In the genomic region with DNA sequence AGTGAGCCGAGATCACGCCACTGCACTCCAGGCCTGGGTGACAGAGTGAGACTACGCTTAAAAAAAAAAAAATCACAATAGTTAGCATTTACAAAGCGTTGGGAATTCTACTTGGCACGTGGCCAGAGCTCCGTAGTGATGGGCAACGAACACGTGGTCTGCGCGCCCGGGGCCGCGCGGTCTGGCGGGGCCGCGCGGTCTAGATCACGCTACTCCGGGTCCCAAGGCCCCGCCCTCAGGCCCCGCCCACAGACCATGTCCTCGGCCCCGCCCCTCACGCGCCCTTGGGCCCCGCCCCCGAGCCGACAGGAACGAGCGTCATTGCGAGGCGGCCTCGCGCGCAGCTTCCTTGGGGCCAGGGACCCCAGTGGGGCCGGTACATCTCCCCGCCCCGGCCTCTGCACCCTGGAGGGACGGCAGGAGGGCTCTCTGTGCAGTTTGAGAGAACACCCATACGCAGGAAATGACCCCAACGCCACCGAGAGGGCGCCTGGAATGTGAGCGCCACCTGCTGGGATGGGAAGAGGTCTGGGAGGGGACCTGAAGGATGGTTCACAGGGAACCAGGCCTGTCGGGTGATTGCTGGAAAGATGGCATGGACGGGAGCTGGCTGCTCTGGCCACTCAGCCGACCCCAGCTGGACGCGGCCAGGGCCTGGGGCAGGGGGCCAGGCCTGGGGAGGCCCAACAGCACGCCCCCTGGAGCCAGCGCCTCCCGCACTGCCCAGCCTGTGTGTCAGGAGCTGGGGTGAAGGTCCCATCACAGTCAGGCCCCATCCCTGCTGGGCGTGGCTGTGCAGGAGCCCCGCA, we compare ENCODE assay signal across 1 cellular context.
TF ChIP-seq lines count a peak whose summit lies in the region.

No MANE protein-coding gene starts in this region.

TF ChIP-seq in K562, 482 proteins besides CTCF, POLR2A, EP300 and RAD21 (continues in another document):
- TF ChIP-seq THRAP3 (IDR thresholded peaks at IDR 0.05; ENCODE audit: borderline replicate concordance) (no peak), SLC30A9 (CRISPR knock-in tag; IDR thresholded peaks at IDR 0.05) (no peak), POLR2H (tag; IDR thresholded peaks at IDR 0.05; ENCODE audit: low read depth) (no peak), PHTF2 (CRISPR knock-in tag; IDR thresholded peaks at IDR 0.05) (no peak), KLF13 (tag; IDR thresholded peaks at IDR 0.05; ENCODE audit: borderline replicate concordance, low read depth) (no peak), CHD2 (IDR thresholded peaks at IDR 0.05; ENCODE audit: low read depth, low read length) (0 out of 2 replicates have a peak, but pooled peaks have one; percentile 16), ZNF143 (CRISPR knock-in tag; IDR thresholded peaks at IDR 0.05) (no peak; the same call in 1 of the 2 replicates), ZNF583 (CRISPR knock-in tag; IDR thresholded peaks at IDR 0.05) (no peak), RBM39 (optimal IDR thresholded peaks at IDR 0.05; ENCODE audit: low read depth, low read length) (no peak), ZNF239 (CRISPR knock-in tag; IDR thresholded peaks at IDR 0.05) (no peak), NCOA2 (IDR thresholded peaks at IDR 0.05; ENCODE audit: partially characterized antibody in 2 of 2) (no peak), BRCA1 (IDR thresholded peaks at IDR 0.05) (no peak), BRCA1 (CRISPR knock-in tag; IDR thresholded peaks at IDR 0.05) (no peak), CREB1 (IDR thresholded peaks at IDR 0.05) (peak; percentile 67), CREB1 (CRISPR knock-in tag; IDR thresholded peaks at IDR 0.05) (peak; percentile 83), MYBL2 (IDR thresholded peaks at IDR 0.05; ENCODE audit: low read depth) (no peak), MYBL2 (CRISPR knock-in tag; IDR thresholded peaks at IDR 0.05; ENCODE audit: borderline replicate concordance) (no peak), NR2C2 (CRISPR knock-in tag; IDR thresholded peaks at IDR 0.05) (no peak), NR2C2 (tag; IDR thresholded peaks at IDR 0.05) (peak; percentile 89), CAMTA2 (CRISPR knock-in tag; conservative IDR thresholded peaks at IDR 0.05) (no peak), RBBP5 (IDR thresholded peaks at IDR 0.05; ENCODE audit: borderline replicate concordance, insufficient read depth, low read length, poor library complexity, severe bottlenecking) (peak; percentile 49), ZNF589 (CRISPR knock-in tag; IDR thresholded peaks at IDR 0.05; ENCODE audit: low read depth) (no peak), TSC22D4 (tag; IDR thresholded peaks at IDR 0.05) (no peak), CBFB (CRISPR knock-in tag; IDR thresholded peaks at IDR 0.05) (no peak), NONO (IDR thresholded peaks at IDR 0.05; ENCODE audit: low read depth in 2 of 2, low read length in 1 of 2) (0 out of 4 replicates have a peak, but pooled peaks of 1 of the 2 experiments have one; percentile 7), MEIS2 (IDR thresholded peaks at IDR 0.05; ENCODE audit: partially characterized antibody) (no peak), RAD51 (IDR thresholded peaks at IDR 0.05; ENCODE audit: borderline replicate concordance, low read depth) (peak; percentile 84), BACH1 (tag; IDR thresholded peaks at IDR 0.05) (no peak), RB1 (IDR thresholded peaks at IDR 0.05; ENCODE audit: low read depth) (peak; percentile 75), ZKSCAN1 (IDR thresholded peaks at IDR 0.05; ENCODE audit: low read depth, low read length) (no peak), MECOM (CRISPR knock-in tag; IDR thresholded peaks at IDR 0.05) (no peak), ZNF121 (CRISPR knock-in tag; conservative IDR thresholded peaks at IDR 0.05) (peak; percentile 42), HEY1 (CRISPR knock-in tag; IDR thresholded peaks at IDR 0.05; ENCODE audit: borderline replicate concordance) (no peak), BRF1 (IDR thresholded peaks at IDR 0.05; ENCODE audit: borderline replicate concordance, extremely low read depth, insufficient read length) (no peak), MCM3 (IDR thresholded peaks at IDR 0.05) (no peak), STAT5A (IDR thresholded peaks at IDR 0.05; ENCODE audit: borderline replicate concordance, low read length) (no peak), RFX5 (IDR thresholded peaks at IDR 0.05; ENCODE audit: low read depth, low read length) (no peak), ZNF133 (CRISPR knock-in tag; IDR thresholded peaks at IDR 0.05) (no peak), U2AF1 (optimal IDR thresholded peaks at IDR 0.05; ENCODE audit: low read depth, low read length) (no peak), SMARCB1 (IDR thresholded peaks at IDR 0.05; ENCODE audit: insufficient read length, low read depth) (no peak), TAF7 (tag; IDR thresholded peaks at IDR 0.05) (0 out of 2 replicates have a peak, but pooled peaks have one; percentile 52), XRCC5 (IDR thresholded peaks at IDR 0.05; ENCODE audit: low read depth, low read length) (peak; percentile 70; the same call in 1 of the 2 replicates)
- TF ChIP-seq, protein P1, sequence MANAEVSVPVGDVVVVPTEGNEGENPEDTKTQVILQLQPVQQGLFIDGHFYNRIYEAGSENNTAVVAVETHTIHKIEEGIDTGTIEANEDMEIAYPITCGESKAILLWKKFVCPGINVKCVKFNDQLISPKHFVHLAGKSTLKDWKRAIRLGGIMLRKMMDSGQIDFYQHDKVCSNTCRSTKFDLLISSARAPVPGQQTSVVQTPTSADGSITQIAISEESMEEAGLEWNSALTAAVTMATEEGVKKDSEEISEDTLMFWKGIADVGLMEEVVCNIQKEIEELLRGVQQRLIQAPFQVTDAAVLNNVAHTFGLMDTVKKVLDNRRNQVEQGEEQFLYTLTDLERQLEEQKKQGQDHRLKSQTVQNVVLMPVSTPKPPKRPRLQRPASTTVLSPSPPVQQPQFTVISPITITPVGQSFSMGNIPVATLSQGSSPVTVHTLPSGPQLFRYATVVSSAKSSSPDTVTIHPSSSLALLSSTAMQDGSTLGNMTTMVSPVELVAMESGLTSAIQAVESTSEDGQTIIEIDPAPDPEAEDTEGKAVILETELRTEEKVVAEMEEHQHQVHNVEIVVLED (CRISPR knock-in tag; IDR thresholded peaks at IDR 0.05): peak; percentile 59; the same call in 1 of the 2 replicates
- TF ChIP-seq, protein P2, sequence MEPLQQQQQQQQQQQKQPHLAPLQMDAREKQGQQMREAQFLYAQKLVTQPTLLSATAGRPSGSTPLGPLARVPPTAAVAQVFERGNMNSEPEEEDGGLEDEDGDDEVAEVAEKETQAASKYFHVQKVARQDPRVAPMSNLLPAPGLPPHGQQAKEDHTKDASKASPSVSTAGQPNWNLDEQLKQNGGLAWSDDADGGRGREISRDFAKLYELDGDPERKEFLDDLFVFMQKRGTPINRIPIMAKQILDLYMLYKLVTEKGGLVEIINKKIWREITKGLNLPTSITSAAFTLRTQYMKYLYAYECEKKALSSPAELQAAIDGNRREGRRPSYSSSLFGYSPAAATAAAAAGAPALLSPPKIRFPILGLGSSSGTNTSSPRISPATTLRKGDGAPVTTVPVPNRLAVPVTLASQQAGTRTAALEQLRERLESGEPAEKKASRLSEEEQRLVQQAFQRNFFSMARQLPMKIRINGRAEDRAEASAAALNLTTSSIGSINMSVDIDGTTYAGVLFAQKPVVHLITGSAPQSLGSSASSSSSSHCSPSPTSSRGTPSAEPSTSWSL (CRISPR knock-in tag; IDR thresholded peaks at IDR 0.05; ENCODE audit: borderline replicate concordance): no peak
- TF ChIP-seq, protein P3, sequence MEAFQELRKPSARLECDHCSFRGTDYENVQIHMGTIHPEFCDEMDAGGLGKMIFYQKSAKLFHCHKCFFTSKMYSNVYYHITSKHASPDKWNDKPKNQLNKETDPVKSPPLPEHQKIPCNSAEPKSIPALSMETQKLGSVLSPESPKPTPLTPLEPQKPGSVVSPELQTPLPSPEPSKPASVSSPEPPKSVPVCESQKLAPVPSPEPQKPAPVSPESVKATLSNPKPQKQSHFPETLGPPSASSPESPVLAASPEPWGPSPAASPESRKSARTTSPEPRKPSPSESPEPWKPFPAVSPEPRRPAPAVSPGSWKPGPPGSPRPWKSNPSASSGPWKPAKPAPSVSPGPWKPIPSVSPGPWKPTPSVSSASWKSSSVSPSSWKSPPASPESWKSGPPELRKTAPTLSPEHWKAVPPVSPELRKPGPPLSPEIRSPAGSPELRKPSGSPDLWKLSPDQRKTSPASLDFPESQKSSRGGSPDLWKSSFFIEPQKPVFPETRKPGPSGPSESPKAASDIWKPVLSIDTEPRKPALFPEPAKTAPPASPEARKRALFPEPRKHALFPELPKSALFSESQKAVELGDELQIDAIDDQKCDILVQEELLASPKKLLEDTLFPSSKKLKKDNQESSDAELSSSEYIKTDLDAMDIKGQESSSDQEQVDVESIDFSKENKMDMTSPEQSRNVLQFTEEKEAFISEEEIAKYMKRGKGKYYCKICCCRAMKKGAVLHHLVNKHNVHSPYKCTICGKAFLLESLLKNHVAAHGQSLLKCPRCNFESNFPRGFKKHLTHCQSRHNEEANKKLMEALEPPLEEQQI (IDR thresholded peaks at IDR 0.05): no peak
- TF ChIP-seq, protein P4, sequence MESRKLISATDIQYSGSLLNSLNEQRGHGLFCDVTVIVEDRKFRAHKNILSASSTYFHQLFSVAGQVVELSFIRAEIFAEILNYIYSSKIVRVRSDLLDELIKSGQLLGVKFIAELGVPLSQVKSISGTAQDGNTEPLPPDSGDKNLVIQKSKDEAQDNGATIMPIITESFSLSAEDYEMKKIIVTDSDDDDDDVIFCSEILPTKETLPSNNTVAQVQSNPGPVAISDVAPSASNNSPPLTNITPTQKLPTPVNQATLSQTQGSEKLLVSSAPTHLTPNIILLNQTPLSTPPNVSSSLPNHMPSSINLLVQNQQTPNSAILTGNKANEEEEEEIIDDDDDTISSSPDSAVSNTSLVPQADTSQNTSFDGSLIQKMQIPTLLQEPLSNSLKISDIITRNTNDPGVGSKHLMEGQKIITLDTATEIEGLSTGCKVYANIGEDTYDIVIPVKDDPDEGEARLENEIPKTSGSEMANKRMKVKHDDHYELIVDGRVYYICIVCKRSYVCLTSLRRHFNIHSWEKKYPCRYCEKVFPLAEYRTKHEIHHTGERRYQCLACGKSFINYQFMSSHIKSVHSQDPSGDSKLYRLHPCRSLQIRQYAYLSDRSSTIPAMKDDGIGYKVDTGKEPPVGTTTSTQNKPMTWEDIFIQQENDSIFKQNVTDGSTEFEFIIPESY (CRISPR knock-in tag; IDR thresholded peaks at IDR 0.05): peak; percentile 90
- TF ChIP-seq, protein P5, sequence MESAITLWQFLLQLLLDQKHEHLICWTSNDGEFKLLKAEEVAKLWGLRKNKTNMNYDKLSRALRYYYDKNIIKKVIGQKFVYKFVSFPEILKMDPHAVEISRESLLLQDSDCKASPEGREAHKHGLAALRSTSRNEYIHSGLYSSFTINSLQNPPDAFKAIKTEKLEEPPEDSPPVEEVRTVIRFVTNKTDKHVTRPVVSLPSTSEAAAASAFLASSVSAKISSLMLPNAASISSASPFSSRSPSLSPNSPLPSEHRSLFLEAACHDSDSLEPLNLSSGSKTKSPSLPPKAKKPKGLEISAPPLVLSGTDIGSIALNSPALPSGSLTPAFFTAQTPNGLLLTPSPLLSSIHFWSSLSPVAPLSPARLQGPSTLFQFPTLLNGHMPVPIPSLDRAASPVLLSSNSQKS (CRISPR knock-in tag; IDR thresholded peaks at IDR 0.05): no peak
- TF ChIP-seq, protein P6, sequence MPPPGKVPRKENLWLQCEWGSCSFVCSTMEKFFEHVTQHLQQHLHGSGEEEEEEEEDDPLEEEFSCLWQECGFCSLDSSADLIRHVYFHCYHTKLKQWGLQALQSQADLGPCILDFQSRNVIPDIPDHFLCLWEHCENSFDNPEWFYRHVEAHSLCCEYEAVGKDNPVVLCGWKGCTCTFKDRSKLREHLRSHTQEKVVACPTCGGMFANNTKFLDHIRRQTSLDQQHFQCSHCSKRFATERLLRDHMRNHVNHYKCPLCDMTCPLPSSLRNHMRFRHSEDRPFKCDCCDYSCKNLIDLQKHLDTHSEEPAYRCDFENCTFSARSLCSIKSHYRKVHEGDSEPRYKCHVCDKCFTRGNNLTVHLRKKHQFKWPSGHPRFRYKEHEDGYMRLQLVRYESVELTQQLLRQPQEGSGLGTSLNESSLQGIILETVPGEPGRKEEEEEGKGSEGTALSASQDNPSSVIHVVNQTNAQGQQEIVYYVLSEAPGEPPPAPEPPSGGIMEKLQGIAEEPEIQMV (tag; conservative IDR thresholded peaks at IDR 0.05; ENCODE audit: low read depth): no peak
- TF ChIP-seq, protein P7, sequence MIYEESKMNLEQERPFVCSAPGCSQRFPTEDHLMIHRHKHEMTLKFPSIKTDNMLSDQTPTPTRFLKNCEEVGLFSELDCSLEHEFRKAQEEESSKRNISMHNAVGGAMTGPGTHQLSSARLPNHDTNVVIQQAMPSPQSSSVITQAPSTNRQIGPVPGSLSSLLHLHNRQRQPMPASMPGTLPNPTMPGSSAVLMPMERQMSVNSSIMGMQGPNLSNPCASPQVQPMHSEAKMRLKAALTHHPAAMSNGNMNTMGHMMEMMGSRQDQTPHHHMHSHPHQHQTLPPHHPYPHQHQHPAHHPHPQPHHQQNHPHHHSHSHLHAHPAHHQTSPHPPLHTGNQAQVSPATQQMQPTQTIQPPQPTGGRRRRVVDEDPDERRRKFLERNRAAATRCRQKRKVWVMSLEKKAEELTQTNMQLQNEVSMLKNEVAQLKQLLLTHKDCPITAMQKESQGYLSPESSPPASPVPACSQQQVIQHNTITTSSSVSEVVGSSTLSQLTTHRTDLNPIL (CRISPR knock-in tag; IDR thresholded peaks at IDR 0.05): no peak
- TF ChIP-seq, protein P8, sequence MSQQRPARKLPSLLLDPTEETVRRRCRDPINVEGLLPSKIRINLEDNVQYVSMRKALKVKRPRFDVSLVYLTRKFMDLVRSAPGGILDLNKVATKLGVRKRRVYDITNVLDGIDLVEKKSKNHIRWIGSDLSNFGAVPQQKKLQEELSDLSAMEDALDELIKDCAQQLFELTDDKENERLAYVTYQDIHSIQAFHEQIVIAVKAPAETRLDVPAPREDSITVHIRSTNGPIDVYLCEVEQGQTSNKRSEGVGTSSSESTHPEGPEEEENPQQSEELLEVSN (IDR thresholded peaks at IDR 0.05; ENCODE audit: borderline replicate concordance in 1 of 2, extremely low read depth in 1 of 2, insufficient read depth in 1 of 2, insufficient read length in 1 of 2, low read depth in 1 of 2, low read length in 1 of 2, poor library complexity in 1 of 2, severe bottlenecking in 1 of 2): peak; percentile 65 to 95
- TF ChIP-seq, protein P9, sequence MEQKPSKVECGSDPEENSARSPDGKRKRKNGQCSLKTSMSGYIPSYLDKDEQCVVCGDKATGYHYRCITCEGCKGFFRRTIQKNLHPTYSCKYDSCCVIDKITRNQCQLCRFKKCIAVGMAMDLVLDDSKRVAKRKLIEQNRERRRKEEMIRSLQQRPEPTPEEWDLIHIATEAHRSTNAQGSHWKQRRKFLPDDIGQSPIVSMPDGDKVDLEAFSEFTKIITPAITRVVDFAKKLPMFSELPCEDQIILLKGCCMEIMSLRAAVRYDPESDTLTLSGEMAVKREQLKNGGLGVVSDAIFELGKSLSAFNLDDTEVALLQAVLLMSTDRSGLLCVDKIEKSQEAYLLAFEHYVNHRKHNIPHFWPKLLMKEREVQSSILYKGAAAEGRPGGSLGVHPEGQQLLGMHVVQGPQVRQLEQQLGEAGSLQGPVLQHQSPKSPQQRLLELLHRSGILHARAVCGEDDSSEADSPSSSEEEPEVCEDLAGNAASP (IDR thresholded peaks at IDR 0.05): no peak
